8 cellular contexts compared by ENCODE assay signal in the genomic region with DNA sequence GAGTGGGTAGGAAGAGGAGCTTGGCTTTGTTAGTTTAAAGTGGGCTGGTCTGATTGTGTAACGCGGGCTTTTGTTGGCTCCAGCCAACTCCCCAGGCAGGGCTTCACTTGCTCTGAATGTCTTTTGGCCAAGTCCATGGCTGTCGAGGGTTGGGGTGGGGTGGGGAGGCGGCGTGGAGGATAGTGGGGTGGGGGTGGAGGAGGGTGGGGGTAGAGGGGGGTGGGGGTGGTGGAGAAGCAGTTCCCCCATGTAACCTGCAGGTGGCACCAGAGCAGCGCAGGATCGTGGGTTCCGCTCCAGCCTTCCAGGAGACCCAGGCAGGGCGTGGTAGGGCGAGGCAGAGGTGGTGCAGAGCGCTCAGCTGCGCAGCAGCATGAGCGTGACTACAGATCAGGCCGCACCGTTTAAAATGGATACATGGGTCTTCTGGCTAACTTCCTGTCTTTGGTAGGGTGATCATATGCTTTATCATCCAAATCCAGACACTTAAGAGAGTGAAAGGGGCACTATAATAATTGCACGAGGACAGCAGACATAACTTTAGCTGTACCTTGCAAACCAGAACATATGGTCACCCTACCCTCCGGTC. TPM values are rescaled to one million over a fixed set of nuclear protein-coding genes. Genes with fewer than 3 reads are reported as not detected.
DNase-seq lines count a peak whose midpoint lies in the region; ATAC-seq and TF ChIP-seq lines count a peak whose summit lies in the region.

No MANE protein-coding gene starts in this region.

- no peak overlapping the region for H3K27ac Mint-ChIP-seq in neural crest cell (ENCODE audit: unreplicated experiment)
- no peak overlapping the region for H3K27ac Mint-ChIP-seq in stimulated activated naive CD8-positive, alpha-beta T cell treated with anti-CD3 and anti-CD28 coated beads, Interleukin-15, amount 100 ng/mL, for 72 hours

- peak overlapping the region; percentile 33 to 85; a peak in 2 of 4 replicates for H4K8ac ChIP-seq in IMR-90 (ENCODE audit: low read depth in 2 of 2, low read length in 2 of 2)

- no peaks in the 10 kb centered on the region for H4K20me1 ChIP-seq in IMR-90 (ENCODE audit: insufficient read depth, low read length)
- H4K20me1 ChIP-seq in PC-9 (ENCODE audit: insufficient read depth): no peaks in the 10 kb centered on the region

- POLR2A ChIA-PET in IMR-90 (lab: Charles Lee; ENCODE audit: unreplicated experiment): no interaction called here
- POLR2A ChIA-PET in PC-9 (lab: Charles Lee; ENCODE audit: unreplicated experiment): no interaction called here

- no peak overlapping the region for H2AK9ac ChIP-seq in IMR-90 (replicated peaks; ENCODE audit: low read depth, low read length, poor library complexity)

- peak overlapping the region; percentile 79; the same call in 2 of the 3 replicates for H2BK15ac ChIP-seq in IMR-90 (ENCODE audit: low read depth, low read length)

- BruUV-seq in IMR-90 (replicated peaks; lab: Mats Ljungman, UMichigan) (no TSS peak), PC-9 (replicated peaks; lab: Mats Ljungman, UMichigan) (no TSS peak)

- H3K18ac ChIP-seq in IMR-90 (ENCODE audit: low read depth, low read length): peak overlapping the region; percentile 42

- CTCF ChIA-PET in IMR-90 (lab: Yijun Ruan, JAX) (interaction anchor here (0.6 to 2.1 kb wide), 9 partner anchors 13 to 267 kb away, joined by 3 to 18 read pairs (median 4); a partner anchor contains a TSS), PC-9 (lab: Charles Lee) (interaction anchor here (0.6 to 1.2 kb wide), 7 partner anchors 17 to 267 kb away, joined by 3 to 13 read pairs (median 5); no protein-coding TSS in a partner anchor)

- H3K27me3 Mint-ChIP-seq in activated T-cell treated with anti-CD3 and anti-CD28 coated beads, Interleukin-2, amount 50 U/mL, for 4 hours (ENCODE audit: low read depth): no peaks in the 10 kb centered on the region
- H3K27me3 Mint-ChIP-seq in neural crest cell (ENCODE audit: low read depth): peaks cover 25% of the 10 kb centered on the region
- no peaks in the 10 kb centered on the region for H3K27me3 Mint-ChIP-seq in stimulated activated naive CD8-positive, alpha-beta T cell treated with anti-CD3 and anti-CD28 coated beads, Interleukin-15, amount 100 ng/mL, for 72 hours

- H3K9me3 Mint-ChIP-seq in activated T-cell treated with anti-CD3 and anti-CD28 coated beads, Interleukin-2, amount 50 U/mL, for 4 hours: no peaks in the 10 kb centered on the region
- no peaks in the 10 kb centered on the region for H3K9me3 Mint-ChIP-seq in neural crest cell
- H3K9me3 Mint-ChIP-seq in stimulated activated naive CD8-positive, alpha-beta T cell treated with anti-CD3 and anti-CD28 coated beads, Interleukin-15, amount 100 ng/mL, for 72 hours: no peaks in the 10 kb centered on the region

- peaks cover 7% of the 10 kb centered on the region for H3K27me3 ChIP-seq in IMR-90 (ENCODE audit: control insufficient read depth, insufficient read depth, low read length)
- no peaks in the 10 kb centered on the region for H3K27me3 ChIP-seq in PC-9 (ENCODE audit: insufficient read depth, low read depth)

- H3K4me1 Mint-ChIP-seq in activated T-cell treated with anti-CD3 and anti-CD28 coated beads, Interleukin-2, amount 50 U/mL, for 4 hours (ENCODE audit: low read depth): peaks cover 5% of the 10 kb centered on the region
- peaks cover 6% of the 10 kb centered on the region for H3K4me1 Mint-ChIP-seq in neural crest cell
- peaks cover 20% of the 10 kb centered on the region for H3K4me1 Mint-ChIP-seq in stimulated activated naive CD8-positive, alpha-beta T cell treated with anti-CD3 and anti-CD28 coated beads, Interleukin-15, amount 100 ng/mL, for 72 hours

- H4K5ac ChIP-seq in IMR-90 (ENCODE audit: low read depth, low read length): peak overlapping the region; percentile 62

- peak overlapping the region; percentile 87 for H2BK20ac ChIP-seq in IMR-90 (ENCODE audit: low read depth, low read length)

- H3K9me3 ChIP-seq in IMR-90 (ENCODE audit: control insufficient read depth, insufficient read depth, low read length): peaks cover 4% of the 10 kb centered on the region; the same call in 1 of the 2 replicates
- no peaks in the 10 kb centered on the region for H3K9me3 ChIP-seq in PC-9 (ENCODE audit: insufficient read depth, low read depth)

- H2AFZ ChIP-seq in IMR-90 (replicated peaks; ENCODE audit: low read length, poor library complexity): peak overlapping the region; percentile 76
- H2AFZ ChIP-seq in PC-9: no peak overlapping the region

- peaks cover 25% of the 10 kb centered on the region for H3K4me1 ChIP-seq in IMR-90 (ENCODE audit: control insufficient read depth, insufficient read depth, low read length)
- H3K4me1 ChIP-seq in PC-9 (replicated peaks; ENCODE audit: insufficient read depth): peaks cover 38% of the 10 kb centered on the region

- TF ChIP-seq CTCF in IMR-90 (conservative IDR thresholded peaks at IDR 0.05; ENCODE audit: low read depth, low read length) (peak; percentile 63), PC-9 (conservative IDR thresholded peaks at IDR 0.05) (peak; percentile 57), neural crest cell (conservative IDR thresholded peaks at IDR 0.05) (peak; percentile 66)

- peak; percentile 66 for DNase-seq in CMK (ENCODE audit: low read depth)
- peak; percentile 44 for DNase-seq in IMR-90
- DNase-seq in PC-9: peak; percentile 46 to 64
- peak; percentile 58 for DNase-seq in activated T-cell treated with anti-CD3 and anti-CD28 coated beads, Interleukin-2, amount 50 U/mL, for 4 hours
- peak; percentile 94 for DNase-seq in fibroblast of gingiva (ENCODE audit: low read depth)
- DNase-seq in neural crest cell (ENCODE audit: low read depth, low spot score): peak; percentile 71
- DNase-seq in stimulated activated naive CD8-positive, alpha-beta T cell treated with anti-CD3 and anti-CD28 coated beads, Interleukin-15, amount 100 ng/mL, for 72 hours: peak; percentile 65 to 69

- peaks cover 0 to 5% of the 10 kb centered on the region in 2 experiments; a peak in 2 of 4 replicates for H3K79me1 ChIP-seq in IMR-90 (ENCODE audit: low read depth in 1 of 2, low read length in 2 of 2)

- intact Hi-C loops in IMR-90 (cut with micrococcal nuclease) (loop anchor here (1.0 to 5.0 kb wide), 3 partner anchors 73 to 268 kb away; no protein-coding TSS in a partner anchor), PC-9 (cut with micrococcal nuclease; ENCODE audit: unreplicated experiment) (loop anchor here (2.0 to 5.0 kb wide), 4 partner anchors 72 to 318 kb away; no protein-coding TSS in a partner anchor)

- H3K4ac ChIP-seq in IMR-90 (ENCODE audit: low read depth, low read length): peak overlapping the region; percentile 82

- peak overlapping the region; percentile 74 for H3K14ac ChIP-seq in IMR-90 (replicated peaks; ENCODE audit: low read depth, low read length)

- H3K4me3 ChIP-seq in IMR-90 (ENCODE audit: insufficient read depth, low read depth, low read length) (no peak overlapping the region), PC-9 (no peak overlapping the region)

- dilution Hi-C loops in IMR-90 (cut with HindIII; ENCODE audit: low sequenced_read_pairs, unreplicated experiment): no loop called here

- peak; percentile 78 for TF ChIP-seq RAD21 in IMR-90 (IDR thresholded peaks at IDR 0.05; ENCODE audit: low read length)

- 29% methylated on average over 4 of the region's 17 CpGs; no CpG with 5 or more reads in 1 of the 2 experiments for WGBS in IMR-90 (ENCODE audit: extremely low coverage in 2 of 2, insufficient read length in 1 of 2), 2 experiments

- in situ Hi-C loops in IMR-90 (cut with MboI; ENCODE audit: low sequenced_read_pairs): loop anchor here (5.0 kb wide), 1 partner anchor 268 kb away; no protein-coding TSS in a partner anchor

- H3K4me2 ChIP-seq in IMR-90 (ENCODE audit: low read depth, low read length) (peak overlapping the region; percentile 64), PC-9 (peak overlapping the region; percentile 47)

- peak overlapping the region; percentile 83 for H2BK120ac ChIP-seq in IMR-90 (ENCODE audit: low read depth, low read length)

- H4K91ac ChIP-seq in IMR-90 (ENCODE audit: insufficient read depth, low read depth, low read length): peak overlapping the region; percentile 88

- H3K36me3 Mint-ChIP-seq in activated T-cell treated with anti-CD3 and anti-CD28 coated beads, Interleukin-2, amount 50 U/mL, for 4 hours (ENCODE audit: insufficient read depth): peaks cover 6% of the 10 kb centered on the region
- H3K36me3 Mint-ChIP-seq in neural crest cell (ENCODE audit: low read depth): no peaks in the 10 kb centered on the region

- H3F3A ChIP-seq in PC-9 (ENCODE audit: insufficient read depth, low read depth): peaks cover 29% of the 10 kb centered on the region

- H3K9ac ChIP-seq in IMR-90 (ENCODE audit: low read depth, low read length): peak overlapping the region; percentile 4; the same call in 1 of the 2 replicates

- H3K9me2 ChIP-seq in PC-9 (ENCODE audit: insufficient read depth): no peaks in the 10 kb centered on the region

- no peak for TF ChIP-seq POLR2A in IMR-90 (IDR thresholded peaks at IDR 0.05; ENCODE audit: low read depth, low read length)

- no peak overlapping the region for H2BK5ac ChIP-seq in IMR-90 (ENCODE audit: low read depth, low read length, poor library complexity, severe bottlenecking)

- no peak overlapping the region for H3K23ac ChIP-seq in IMR-90 (ENCODE audit: low read depth, low read length)

- H3K27ac ChIP-seq in IMR-90 (ENCODE audit: insufficient read depth, low read length): no peak overlapping the region
- H3K27ac ChIP-seq in PC-9: no peak overlapping the region

- no peaks in the 10 kb centered on the region for H3K36me3 ChIP-seq in IMR-90 (ENCODE audit: control insufficient read depth, insufficient read depth, low read length)
- H3K36me3 ChIP-seq in PC-9 (ENCODE audit: low read depth): no peaks in the 10 kb centered on the region

- H3K56ac ChIP-seq in IMR-90 (ENCODE audit: extremely low read depth, insufficient read depth, low read length): no peak overlapping the region

- no peaks in the 10 kb centered on the region for H3K79me2 ChIP-seq in PC-9 (ENCODE audit: low read depth)

- peak overlapping the region; percentile 91 for H2AK5ac ChIP-seq in IMR-90 (ENCODE audit: low read depth, low read length)

- peaks cover 14% of the 10 kb centered on the region for H3K9me1 ChIP-seq in IMR-90 (ENCODE audit: insufficient read depth, low read length)

- ATAC-seq in IMR-90 (ENCODE audit: low read depth): peak; percentile 73
- peak; percentile 96 to 97 for ATAC-seq in activated T-cell treated with anti-CD3 and anti-CD28 coated beads, Interleukin-2, amount 50 U/mL, for 4 hours
- ATAC-seq in stimulated activated naive CD8-positive, alpha-beta T cell treated with anti-CD3 and anti-CD28 coated beads, Interleukin-15, amount 100 ng/mL, for 72 hours: peak; percentile 97
- ATAC-seq in GM21737 (IDR thresholded peaks at IDR 0.05; ENCODE audit: unreplicated experiment): no peak

- peak overlapping the region; percentile 55 for H3K4me3 Mint-ChIP-seq in activated T-cell treated with anti-CD3 and anti-CD28 coated beads, Interleukin-2, amount 50 U/mL, for 4 hours
- H3K4me3 Mint-ChIP-seq in neural crest cell: no peak overlapping the region
- H3K4me3 Mint-ChIP-seq in stimulated activated naive CD8-positive, alpha-beta T cell treated with anti-CD3 and anti-CD28 coated beads, Interleukin-15, amount 100 ng/mL, for 72 hours: peak overlapping the region; percentile 57 to 61

RNA-seq across cellular contexts. Expression of a gene that starts 28.3 kb away (rescaled TPM):
- total RNA-seq in IMR-90 (2012; rRNA removed) (not detected in 2 replicates), PC-9 (2021) (1.2 TPM in 1 of 2 replicates, not detected in the other), neural crest cell (not detected in 2 replicates)
- polyA plus RNA-seq in IMR-90 (2012; rRNA removed): not detected in 2 replicates
- polyA plus RNA-seq in IMR-90 (2012; cell fraction: cytosol; rRNA removed): not detected in 2 replicates
- polyA plus RNA-seq in IMR-90 (2012; cell fraction: nucleus; rRNA removed; ENCODE audit: low replicate concordance): 0.14 TPM in 1 of 2 replicates, not detected in the other
- not detected for total RNA-seq in activated T-cell treated with anti-CD3 and anti-CD28 coated beads, Interleukin-2, amount 50 U/mL, for 4 hours

RNA-seq across cellular contexts. Expression of a gene that starts 59.5 kb away (rescaled TPM):
- total RNA-seq in IMR-90 (2012; rRNA removed) (8.8 and 10.3 TPM in 2 replicates), PC-9 (2021) (67.2 and 81.8 TPM in 2 replicates), neural crest cell (30.6 and 38.0 TPM in 2 replicates)
- 22.6 and 23.1 TPM in 2 replicates for polyA plus RNA-seq in IMR-90 (2012; rRNA removed)
- polyA plus RNA-seq in IMR-90 (2012; cell fraction: cytosol; rRNA removed): 28.1 and 29.3 TPM in 2 replicates
- polyA plus RNA-seq in IMR-90 (2012; cell fraction: nucleus; rRNA removed; ENCODE audit: low replicate concordance): 43.2 and 105 TPM in 2 replicates
- 10 to 100 TPM; 34.9 to 39.1 (median 34.9) TPM for total RNA-seq in activated T-cell treated with anti-CD3 and anti-CD28 coated beads, Interleukin-2, amount 50 U/mL, for 4 hours

Comparison
In these comparisons a context has a peak if more than half of its experiments do, and no peak if none do; other contexts are left out.
1. DNase-seq: peak in every context shown above with its lines; median percentile 94 in fibroblast of gingiva; 71 in neural crest cell; 67 in stimulated activated naive CD8-positive, alpha-beta T cell treated with anti-CD3 and anti-CD28 coated beads, Interleukin-15, amount 100 ng/mL, for 72 hours; 66 in CMK; 58 in activated T-cell treated with anti-CD3 and anti-CD28 coated beads, Interleukin-2, amount 50 U/mL, for 4 hours; 55 in PC-9; 44 in IMR-90.